11 cellular contexts compared by ENCODE assay signal in genomic region chr4:8260656-8261111, GRCh38. TPM values are rescaled to one million over a fixed set of nuclear protein-coding genes. Genes with fewer than 3 reads are reported as not detected.
DNase-seq lines count a peak whose midpoint lies in the region; ATAC-seq and TF ChIP-seq lines count a peak whose summit lies in the region.
"Had no signal": no experiment of that assay in that cellular context is flagged by ENCODE, and none has a peak within 500 bp of the region (broad histone marks: within the 10 kb centered on the region; RNA-seq: fewer than 3 reads in every experiment).

No MANE protein-coding gene starts in this region.

- H3K9ac ChIP-seq in liver (ENCODE audit: low read depth in 1 of 2, low read length in 2 of 2): no peak overlapping the region

- intact Hi-C loops in uterus (cut with DNase I; ENCODE audit: low total_unique reads): no loop called here

- TF ChIP-seq POLR2A in uterus (IDR thresholded peaks at IDR 0.05): no peak

- no peak overlapping the region for H3K4me3 ChIP-seq in brain microvascular endothelial cell (ENCODE audit: low read depth, low read length)
- no peak overlapping the region for H3K4me3 ChIP-seq in liver (ENCODE audit: low read depth in 1 of 3, low read length in 3 of 3)
- no peak overlapping the region for H3K4me3 ChIP-seq in uterus
- H3K4me3 ChIP-seq: HAP-1 had no signal

- TF ChIP-seq CTCF in brain microvascular endothelial cell (IDR thresholded peaks at IDR 0.05; ENCODE audit: low read depth, low read length, missing control alignments): peak; percentile 27
- no peak for TF ChIP-seq CTCF in liver (IDR thresholded peaks at IDR 0.05; ENCODE audit: low read depth, low read length, missing input control)
- no peak for TF ChIP-seq CTCF in uterus (IDR thresholded peaks at IDR 0.05)

- 58% methylated on average over 13 of the region's 13 CpGs for WGBS in liver

- in situ Hi-C loops in brain microvascular endothelial cell (cut with HindIII; ENCODE audit: low pct_ligation_motif_present, low sequenced_read_pairs): loop anchor here (25.0 kb wide), 1 partner anchor 152 kb away; no protein-coding TSS in a partner anchor

- H3K36me3 ChIP-seq in brain microvascular endothelial cell (replicated peaks) (no peaks in the 10 kb centered on the region), liver (ENCODE audit: control insufficient read depth in 4 of 4, insufficient read depth in 3 of 4, low read depth in 1 of 4, low read length in 3 of 4) (no peaks in the 10 kb centered on the region), uterus (no peaks in the 10 kb centered on the region)
- H3K36me3 ChIP-seq: HAP-1 had no signal

- H3K27ac ChIP-seq in brain microvascular endothelial cell (no peak overlapping the region), liver (ENCODE audit: low read depth in 1 of 2, low read length in 2 of 2) (peak overlapping the region; percentile 26 to 56), uterus (peak overlapping the region in 1 of 2 donors; percentile 30)

- H3K4me1 ChIP-seq in liver (ENCODE audit: control insufficient read depth in 4 of 4, insufficient read depth in 4 of 4, low read length in 3 of 4): no peaks in the 10 kb centered on the region
- H3K4me1 ChIP-seq in uterus: no peaks in the 10 kb centered on the region
- H3K4me1 ChIP-seq: HAP-1 had no signal

- no peak for TF ChIP-seq RAD21 in liver (IDR thresholded peaks at IDR 0.05)

- H3K27me3 ChIP-seq in brain microvascular endothelial cell (replicated peaks): no peaks in the 10 kb centered on the region
- H3K27me3 ChIP-seq in liver (ENCODE audit: control insufficient read depth in 4 of 4, insufficient read depth in 4 of 4, low read length in 3 of 4): no peaks in the 10 kb centered on the region
- no peaks in the 10 kb centered on the region for H3K27me3 ChIP-seq in uterus

- no peak for ATAC-seq in HG03039 (IDR thresholded peaks at IDR 0.05; ENCODE audit: unreplicated experiment)

- peak; percentile 14 for DNase-seq in SIG-M5 treated with dmso at 0.1 percent for 504 hours (lab: John Stamatoyannopoulos, UW; ENCODE audit: unreplicated experiment)
- DNase-seq in SIG-M5 (lab: John Stamatoyannopoulos, UW): no peak
- peak; percentile 61 for DNase-seq in brain microvascular endothelial cell
- peak; percentile 65 to 67 for DNase-seq in uterus
- no peak for DNase-seq in DMS153 treated with DMSO at 0.1 percent for 48 hours (lab: John Stamatoyannopoulos, UW; ENCODE audit: unreplicated experiment)
- no peak for DNase-seq in occipital lobe (lab: John Stamatoyannopoulos, UW)
- DNase-seq: activated gamma-delta T cell, NCI-H69 had no signal

- H3K9me3 ChIP-seq in liver (ENCODE audit: control insufficient read depth in 4 of 4, low read length in 3 of 4) (no peaks in the 10 kb centered on the region), uterus (no peaks in the 10 kb centered on the region)
- H3K9me3 ChIP-seq: HAP-1 had no signal

TF ChIP-seq in liver, 16 proteins besides CTCF, POLR2A, EP300 and RAD21:
- no peak for TF ChIP-seq YY1 (IDR thresholded peaks at IDR 0.05)

RNA-seq across cellular contexts. Expression of gene HTRA3, which starts 8.9 kb away (rescaled TPM):
- 1 to 10 TPM; 1.0 to 1.2 TPM for total RNA-seq in liver
- 1 to 10 TPM in 1 of 2 donors, under 1 TPM in 1; 0.36 to 1.1 TPM for polyA plus RNA-seq in liver
- 10 to 100 TPM; 22.8 to 65.3 (median 29.5) TPM for total RNA-seq in uterus
- total RNA-seq in occipital lobe: 1.2 TPM

Comparison
In these comparisons a context has a peak if more than half of its experiments do, and no peak if none do; other contexts are left out.
1. DNase-seq: peak in SIG-M5 treated with dmso at 0.1 percent for 504 hours (single experiment), brain microvascular endothelial cell (single experiment) and uterus (2 of 2); none in SIG-M5 (single experiment), DMS153 treated with DMSO at 0.1 percent for 48 hours (single experiment) and occipital lobe (single experiment).
2. RNA of gene HTRA3, which starts 8.9 kb away (total RNA-seq): 22.8 to 65.3 TPM in uterus; 1.2 TPM in occipital lobe (single experiment) and 1.0 to 1.2 TPM in liver; every median in the first group is over 10 times any median in the second.